Comparison of ENCODE assay signal across 24 cellular contexts in genomic region chr19:3474015-3474414, GRCh38. TPM values are rescaled to one million over a fixed set of nuclear protein-coding genes. Genes with fewer than 3 reads are reported as not detected.
DNase-seq lines count a peak whose midpoint lies in the region; ATAC-seq, FAIRE-seq and TF ChIP-seq lines count a peak whose summit lies in the region.
"Had no signal": no experiment of that assay in that cellular context is flagged by ENCODE, and none has a peak within 500 bp of the region (broad histone marks: within the 10 kb centered on the region; RNA-seq: fewer than 3 reads in every experiment).

No MANE protein-coding gene starts in this region.

- H3K27ac ChIP-seq in neuronal stem cell (replicated peaks; ENCODE audit: low read length), result no peak overlapping the region
- H3K27ac ChIP-seq: GM23248 had no signal

- H3K36me3 Mint-ChIP-seq in Caco-2 (ENCODE audit: insufficient read depth, unreplicated experiment) (peaks cover 6% of the 10 kb centered on the region), WTC11 (no peaks in the 10 kb centered on the region)
- H3K36me3 Mint-ChIP-seq: IgD-negative memory B cell had no signal

- no peaks in the 10 kb centered on the region for H3K27me3 ChIP-seq in Caco-2 (replicated peaks; ENCODE audit: control insufficient read depth, insufficient read depth, low read length)
- H3K27me3 ChIP-seq in neuronal stem cell (ENCODE audit: control insufficient read depth in 3 of 3, insufficient read depth in 3 of 3, low read depth in 1 of 3, low read length in 3 of 3), result peaks cover 0 to 24% (median 9%) of the 10 kb centered on the region in 3 experiments

- H2BK5ac ChIP-seq in neuronal stem cell (ENCODE audit: low read length), result no peak overlapping the region

- no peak overlapping the region for H2BK15ac ChIP-seq in neuronal stem cell (ENCODE audit: low read length)

- H3K4me3 ChIP-seq in Caco-2 (ENCODE audit: low read depth, low read length) (peak overlapping the region; percentile 4; the same call in 1 of the 2 replicates), neuronal stem cell (ENCODE audit: low read length in 2 of 2) (no peak overlapping the region)
- H3K4me3 ChIP-seq: GM23248 had no signal

- H2AK5ac ChIP-seq in neuronal stem cell (ENCODE audit: low read depth, low read length), result peak overlapping the region; percentile 37

- H3K4me3 Mint-ChIP-seq in Caco-2 (ENCODE audit: unreplicated experiment) (no peak overlapping the region), WTC11 (no peak overlapping the region)
- H3K4me3 Mint-ChIP-seq: H9, IgD-negative memory B cell had no signal

- no peak overlapping the region for H3K9ac ChIP-seq in neuronal stem cell (ENCODE audit: low read depth, low read length, poor library complexity)
- H3K9ac ChIP-seq: GM23248 had no signal

- TF ChIP-seq CTCF in Caco-2 (IDR thresholded peaks at IDR 0.05; ENCODE audit: insufficient read depth in 1 of 2, low read depth in 1 of 2, low read length in 1 of 2, severe bottlenecking in 1 of 2, unreplicated experiment in 1 of 2), result no peak
- no peak for TF ChIP-seq CTCF in WTC11 (IDR thresholded peaks at IDR 0.05)
- no peak for TF ChIP-seq CTCF in GM10266 (IDR thresholded peaks at IDR 0.05; ENCODE audit: control insufficient read depth, insufficient read depth, low read depth, missing control alignments)

- POLR2A ChIA-PET in Caco-2 (lab: Charles Lee) (no interaction called here), WTC11 (lab: Charles Lee) (no interaction called here)

- no peak overlapping the region for H2AFZ ChIP-seq in neuronal stem cell (ENCODE audit: low read length)
- H2AFZ ChIP-seq: GM23248 had no signal

- no peak overlapping the region for H4K8ac ChIP-seq in neuronal stem cell (ENCODE audit: low read depth, low read length)

- DNase-seq in Caco-2, result peak; percentile 77 to 89
- DNase-seq in WTC11 (ENCODE audit: low spot score), result no peak
- peak; percentile 64 to 74 for DNase-seq in left colon
- DNase-seq in neuronal stem cell (ENCODE audit: low spot score), result no peak
- DNase-seq in epidermal melanocyte (ENCODE audit: insufficient read length, low spot score), result no peak
- DNase-seq in GM10266 (ENCODE audit: extremely low spot score), result no peak
- DNase-seq in urothelium cell line (ENCODE audit: low spot score), result no peak
- DNase-seq in glomerular visceral epithelial cell (ENCODE audit: extremely low spot score), result no peak
- DNase-seq: BE2C, DMS79, GM23248, H9, Karpas-422, NCI-H1694 treated with DMSO at 0.1 percent for 48 hours, NCI-H2081 treated with DMSO at 0.1 percent for 48 hours, NCI-H2171 treated with DMSO at 0.1 percent for 48 hours, NCI-H446, NCI-H526, SHP77 had no signal

- ATAC-seq in WTC11 (no peak), left colon (peak; percentile 79)

- no peak overlapping the region for H3K4ac ChIP-seq in neuronal stem cell (ENCODE audit: low read length)

- H3K79me1 ChIP-seq in neuronal stem cell (ENCODE audit: low read depth, low read length), result no peaks in the 10 kb centered on the region

- H3K4me2 ChIP-seq in neuronal stem cell (ENCODE audit: insufficient read depth, low read length, poor library complexity, severe bottlenecking), result no peak overlapping the region

- H3K9me3 ChIP-seq in Caco-2 (no peaks in the 10 kb centered on the region), neuronal stem cell (replicated peaks in 1 of 2; ENCODE audit: control insufficient read depth in 2 of 2, insufficient read depth in 1 of 2, low read depth in 1 of 2, low read length in 2 of 2) (peaks cover 0 to 6% of the 10 kb centered on the region in 2 donors)
- H3K9me3 ChIP-seq: BE2C had no signal

- H3K4me1 Mint-ChIP-seq in Caco-2 (ENCODE audit: low read depth, unreplicated experiment) (no peaks in the 10 kb centered on the region), WTC11 (peaks cover 6% of the 10 kb centered on the region)

- no peak overlapping the region for H3K14ac ChIP-seq in neuronal stem cell (ENCODE audit: low read length)

- no peak overlapping the region for H2BK120ac ChIP-seq in neuronal stem cell (ENCODE audit: low read depth, low read length)

- H3K18ac ChIP-seq in neuronal stem cell (ENCODE audit: low read length), result no peak overlapping the region

- H3K27ac Mint-ChIP-seq in Caco-2 (ENCODE audit: unreplicated experiment) (no peak overlapping the region), WTC11 (no peak overlapping the region)
- H3K27ac Mint-ChIP-seq: H9, IgD-negative memory B cell had no signal

- H3K23ac ChIP-seq in neuronal stem cell (ENCODE audit: low read depth, low read length, poor library complexity), result peak overlapping the region; percentile 61

- peaks cover 32% of the 10 kb centered on the region for H3K4me1 ChIP-seq in Caco-2
- no peaks in the 10 kb centered on the region for H3K4me1 ChIP-seq in neuronal stem cell (ENCODE audit: control insufficient read depth in 2 of 2, insufficient read depth in 1 of 2, low read depth in 1 of 2, low read length in 2 of 2)
- H3K4me1 ChIP-seq: BE2C had no signal

- H3K36me3 ChIP-seq in Caco-2 (ENCODE audit: control insufficient read depth, insufficient read depth, low read length) (no peaks in the 10 kb centered on the region), neuronal stem cell (replicated peaks in 1 of 2; ENCODE audit: control insufficient read depth in 2 of 2, insufficient read depth in 2 of 2, low read length in 2 of 2) (no peaks in the 10 kb centered on the region)
- H3K36me3 ChIP-seq: BE2C had no signal

- FAIRE-seq in urothelium cell line (lab: Jason Lieb, UNC), result no peak
- FAIRE-seq: HTR-8/SVneo had no signal

- CTCF ChIA-PET in Caco-2 (lab: Charles Lee), result interaction anchor here (0.6 to 1.1 kb wide), 3 partner anchors 11 to 44 kb away, joined by 3 to 12 read pairs (median 4); no protein-coding TSS in a partner anchor
- CTCF ChIA-PET in WTC11 (lab: Charles Lee), result interaction anchor here (1.0 kb wide), 1 partner anchor 11 kb away, joined by 4 read pairs; no protein-coding TSS in a partner anchor

- no TSS peak for BruUV-seq in Caco-2 (replicated peaks; lab: Mats Ljungman, UMichigan)

- H3K27me3 Mint-ChIP-seq in Caco-2 (ENCODE audit: insufficient read depth, unreplicated experiment) (no peaks in the 10 kb centered on the region), WTC11 (ENCODE audit: low read depth) (peaks cover 35% of the 10 kb centered on the region)

- WGBS in neuronal stem cell (ENCODE audit: extremely low coverage in 2 of 2, insufficient read length in 2 of 2, insufficient replicate concordance in 1 of 2), 2 donors, result no CpG with 5 or more reads among the region's 8 CpGs

- H2BK12ac ChIP-seq in neuronal stem cell (ENCODE audit: low read length), result no peak overlapping the region

- intact Hi-C loops in Caco-2 (cut with micrococcal nuclease; ENCODE audit: unreplicated experiment) (no loop called here), left colon (cut with DNase I, micrococcal nuclease) (loop anchor here in 1 of 2 donors (10.0 kb wide), 1 partner anchor 149 kb away; no protein-coding TSS in a partner anchor)

- H4K91ac ChIP-seq in neuronal stem cell (ENCODE audit: low read depth, low read length, poor library complexity), result no peak overlapping the region

- H3K9me3 Mint-ChIP-seq in Caco-2 (ENCODE audit: unreplicated experiment) (no peaks in the 10 kb centered on the region), WTC11 (no peaks in the 10 kb centered on the region)
- H3K9me3 Mint-ChIP-seq: IgD-negative memory B cell had no signal

TF ChIP-seq in WTC11, 78 proteins besides CTCF, POLR2A, EP300 and RAD21:
- TF ChIP-seq ZNF396 (CRISPR knock-in tag; IDR thresholded peaks at IDR 0.05; ENCODE audit: borderline replicate concordance) (no peak), USF2 (CRISPR knock-in tag; IDR thresholded peaks at IDR 0.05) (0 out of 2 replicates have a peak, but pooled peaks have one; percentile 8)

RNA-seq across cellular contexts. Expression of gene SMIM24, which starts 6.3 kb away (rescaled TPM):
- 1.2 and 1.7 TPM in 2 replicates for total RNA-seq in Caco-2 (2022)
- total RNA-seq in WTC11 (2021), result 2.8 to 9.9 TPM (median 7.4 TPM) in 3 replicates
- 10 to 100 TPM; 42.0 to 45.8 TPM for total RNA-seq in left colon
- polyA plus RNA-seq in neuronal stem cell (2013, experiment 1 of 2), result 1.5 TPM
- polyA plus RNA-seq in neuronal stem cell (2013, experiment 2 of 2), result 1.3 TPM
- total RNA-seq: A172, GM23248, MCF 10A, RPMI7951 had no signal
- polyA plus RNA-seq: GM23248, IgD-negative memory B cell had no signal

RNA-seq across cellular contexts. Expression of gene SMIM44, which starts 9.2 kb away (rescaled TPM):
- total RNA-seq in Caco-2 (2022) (not detected in 2 replicates), WTC11 (2021) (not detected in 3 replicates), left colon (1 to 10 TPM; 6.0 to 6.1 TPM)
- not detected for polyA plus RNA-seq in neuronal stem cell (2013, experiment 1 of 2)
- not detected for polyA plus RNA-seq in neuronal stem cell (2013, experiment 2 of 2)
- total RNA-seq: A172, GM23248, H9, MCF 10A, RPMI7951 had no signal
- polyA plus RNA-seq: GM23248, IgD-negative memory B cell had no signal

RNA-seq across cellular contexts. Expression of gene DOHH, which starts 26.5 kb away (rescaled TPM):
- total RNA-seq in Caco-2 (2022) (17.4 and 18.3 TPM in 2 replicates), WTC11 (2021) (16.9 to 22.2 TPM (median 18.3 TPM) in 3 replicates), left colon (10 to 100 TPM in 1 of 2 donors, 1 to 10 TPM in 1; 8.8 to 13.6 TPM)
- polyA plus RNA-seq in neuronal stem cell (2013, experiment 1 of 2), result 3.9 TPM
- 3.7 TPM for polyA plus RNA-seq in neuronal stem cell (2013, experiment 2 of 2)

RNA-seq across cellular contexts. Expression of gene FZR1, which starts 32.1 kb away (rescaled TPM):
- total RNA-seq in Caco-2 (2022) (58.1 and 59.1 TPM in 2 replicates), WTC11 (2021) (43.6 to 60.8 TPM (median 44.4 TPM) in 3 replicates), left colon (10 to 100 TPM; 39.7 to 47.2 TPM)
- 41.4 TPM for polyA plus RNA-seq in neuronal stem cell (2013, experiment 1 of 2)
- polyA plus RNA-seq in neuronal stem cell (2013, experiment 2 of 2), result 37.0 TPM

Comparison
In these comparisons a context has a peak if more than half of its experiments do, and no peak if none do; other contexts are left out.
1. DNase-seq: peak in Caco-2 (2 of 2) and left colon (2 of 2); none in WTC11 (single experiment), neuronal stem cell (single experiment), epidermal melanocyte (single experiment), GM10266 (single experiment), urothelium cell line (single experiment) and glomerular visceral epithelial cell (single experiment).